ENCODE assay signal across 7 cellular contexts in genomic region chr9:131126059-131126426, GRCh38. TPM values are rescaled to one million over a fixed set of nuclear protein-coding genes. Genes with fewer than 3 reads are reported as not detected.
A peak's percentile ranks its signal among the peaks of the same experiment; 100 is the strongest.
DNase-seq lines count a peak whose midpoint lies in the region; ATAC-seq, FAIRE-seq and TF ChIP-seq lines count a peak whose summit lies in the region.

No MANE protein-coding gene starts in this region.

- peaks cover 16% of the 10 kb centered on the region for H3K4me1 Mint-ChIP-seq in activated T-helper 2 cell treated with anti-CD3 and anti-CD28 coated beads, Interferon-gamma antibody, Interleukin-2, Interleukin-4, amounts not matched to agents 10 μg/mL and 5 μg/mL and 100 μg/mL, durations not matched to agents 14 hours and 24 hours and 36 hours (ENCODE audit: low read depth)
- peaks cover 8 to 17% of the 10 kb centered on the region in 2 donors for H3K4me1 Mint-ChIP-seq in stimulated activated naive B cell treated with anti-CD40 and anti-IgM and Interleukin-4, amounts not matched to agents 10 μg/mL and 1 μg/mL and 100 μg/mL, for 72 hours

- peak overlapping the region; percentile 94 for H3K27ac Mint-ChIP-seq in activated T-helper 2 cell treated with anti-CD3 and anti-CD28 coated beads, Interferon-gamma antibody, Interleukin-2, Interleukin-4, amounts not matched to agents 10 μg/mL and 5 μg/mL and 100 μg/mL, durations not matched to agents 14 hours and 24 hours and 36 hours
- peak overlapping the region; percentile 99 for H3K27ac Mint-ChIP-seq in stimulated activated naive B cell treated with anti-CD40 and anti-IgM and Interleukin-4, amounts not matched to agents 10 μg/mL and 1 μg/mL and 100 μg/mL, for 72 hours

- no peak for DNase-seq in HL-60 (ENCODE audit: low read depth in 1 of 2, low spot score in 1 of 2)
- DNase-seq in activated T-helper 2 cell treated with anti-CD3 and anti-CD28 coated beads, Interferon-gamma antibody, Interleukin-2, Interleukin-4, amounts not matched to agents 10 μg/mL and 5 μg/mL and 100 μg/mL, durations not matched to agents 14 hours and 24 hours and 36 hours (ENCODE audit: low spot score), result no peak
- no peak for DNase-seq in stimulated activated naive B cell treated with anti-CD40 and anti-IgM and Interleukin-4, amounts not matched to agents 10 μg/mL and 1 μg/mL and 100 μg/mL, for 72 hours
- DNase-seq in NCI-H2227 treated with DMSO at 0.1 percent for 48 hours (lab: John Stamatoyannopoulos, UW), result no peak
- DNase-seq in cortex of kidney (lab: John Stamatoyannopoulos, UW), result no peak
- DNase-seq in frontal cortex (ENCODE audit: low spot score in 2 of 2), result no peak

- H3K4me3 ChIP-seq in HL-60 (replicated peaks; ENCODE audit: insufficient read depth, low read length) (peak overlapping the region; percentile 98), iPS-18c (ENCODE audit: insufficient read depth, low read depth, low read length) (peak overlapping the region; percentile 92)

- H3K36me3 Mint-ChIP-seq in activated T-helper 2 cell treated with anti-CD3 and anti-CD28 coated beads, Interferon-gamma antibody, Interleukin-2, Interleukin-4, amounts not matched to agents 10 μg/mL and 5 μg/mL and 100 μg/mL, durations not matched to agents 14 hours and 24 hours and 36 hours (ENCODE audit: low read depth), result peaks cover 42% of the 10 kb centered on the region
- peaks cover 12 to 14% of the 10 kb centered on the region in 2 donors for H3K36me3 Mint-ChIP-seq in stimulated activated naive B cell treated with anti-CD40 and anti-IgM and Interleukin-4, amounts not matched to agents 10 μg/mL and 1 μg/mL and 100 μg/mL, for 72 hours

- FAIRE-seq in frontal cortex (lab: Jason Lieb, UNC), result no peak

- intact Hi-C loops in activated T-helper 2 cell treated with anti-CD3 and anti-CD28 coated beads, Interferon-gamma antibody, Interleukin-2, Interleukin-4, amounts not matched to agents 10 μg/mL and 5 μg/mL and 100 μg/mL, durations not matched to agents 14 hours and 24 hours and 36 hours (cut with micrococcal nuclease), result loop anchor here (5.0 kb wide), 1 partner anchor 151 kb away; the partner anchor contains the start of gene FAM78A

- no peak for TF ChIP-seq CTCF in HL-60 (IDR thresholded peaks at IDR 0.05; ENCODE audit: insufficient read depth, low read length)

- no peaks in the 10 kb centered on the region for H3K27me3 Mint-ChIP-seq in activated T-helper 2 cell treated with anti-CD3 and anti-CD28 coated beads, Interferon-gamma antibody, Interleukin-2, Interleukin-4, amounts not matched to agents 10 μg/mL and 5 μg/mL and 100 μg/mL, durations not matched to agents 14 hours and 24 hours and 36 hours (ENCODE audit: low read depth)
- no peaks in the 10 kb centered on the region for H3K27me3 Mint-ChIP-seq in stimulated activated naive B cell treated with anti-CD40 and anti-IgM and Interleukin-4, amounts not matched to agents 10 μg/mL and 1 μg/mL and 100 μg/mL, for 72 hours

- H3K9me3 Mint-ChIP-seq in activated T-helper 2 cell treated with anti-CD3 and anti-CD28 coated beads, Interferon-gamma antibody, Interleukin-2, Interleukin-4, amounts not matched to agents 10 μg/mL and 5 μg/mL and 100 μg/mL, durations not matched to agents 14 hours and 24 hours and 36 hours, result no peaks in the 10 kb centered on the region
- no peaks in the 10 kb centered on the region for H3K9me3 Mint-ChIP-seq in stimulated activated naive B cell treated with anti-CD40 and anti-IgM and Interleukin-4, amounts not matched to agents 10 μg/mL and 1 μg/mL and 100 μg/mL, for 72 hours

- H3K4me3 Mint-ChIP-seq in activated T-helper 2 cell treated with anti-CD3 and anti-CD28 coated beads, Interferon-gamma antibody, Interleukin-2, Interleukin-4, amounts not matched to agents 10 μg/mL and 5 μg/mL and 100 μg/mL, durations not matched to agents 14 hours and 24 hours and 36 hours (ENCODE audit: low read depth), result peak overlapping the region; percentile 98
- H3K4me3 Mint-ChIP-seq in stimulated activated naive B cell treated with anti-CD40 and anti-IgM and Interleukin-4, amounts not matched to agents 10 μg/mL and 1 μg/mL and 100 μg/mL, for 72 hours, result peak overlapping the region; percentile 99

- ATAC-seq in stimulated activated naive B cell treated with anti-CD40 and anti-IgM and Interleukin-4, amounts not matched to agents 10 μg/mL and 1 μg/mL and 100 μg/mL, for 72 hours (replicated peaks), result no peak

- H3K9me3 ChIP-seq in iPS-18c (ENCODE audit: control insufficient read depth, insufficient read depth, low read length), result no peaks in the 10 kb centered on the region

- no peaks in the 10 kb centered on the region for H3K27me3 ChIP-seq in HL-60 (ENCODE audit: insufficient read depth, poor library complexity, severe bottlenecking)

- H3K27ac ChIP-seq in HL-60 (replicated peaks), result peak overlapping the region; percentile 85

RNA-seq across cellular contexts. Expression of gene NUP214, which starts 0.7 kb away (rescaled TPM):
- 67.4 and 78.1 TPM in 2 replicates for total RNA-seq in activated T-helper 2 cell treated with anti-CD3 and anti-CD28 coated beads, Interferon-gamma antibody, Interleukin-2, Interleukin-4, amounts not matched to agents 10 μg/mL and 5 μg/mL and 100 μg/mL, durations not matched to agents 14 hours and 24 hours and 36 hours
- total RNA-seq in frontal cortex, result 9.0 TPM

RNA-seq across cellular contexts. Expression of gene AIF1L, which starts 29.7 kb away (rescaled TPM):
- total RNA-seq in activated T-helper 2 cell treated with anti-CD3 and anti-CD28 coated beads, Interferon-gamma antibody, Interleukin-2, Interleukin-4, amounts not matched to agents 10 μg/mL and 5 μg/mL and 100 μg/mL, durations not matched to agents 14 hours and 24 hours and 36 hours, result 0.27 and 0.55 TPM in 2 replicates
- total RNA-seq in frontal cortex, result 16.3 TPM

Comparison
In these comparisons a context has a peak if more than half of its experiments do, and no peak if none do; other contexts are left out.
1. RNA of gene AIF1L, which starts 29.7 kb away (total RNA-seq): 16.3 TPM in frontal cortex (single experiment); 0.27 to 0.55 TPM in activated T-helper 2 cell treated with anti-CD3 and anti-CD28 coated beads, Interferon-gamma antibody, Interleukin-2, Interleukin-4, amounts not matched to agents 10 μg/mL and 5 μg/mL and 100 μg/mL, durations not matched to agents 14 hours and 24 hours and 36 hours; every median in the first group is over 10 times any median in the second.